ENCODE assay signal across 8 cellular contexts in the genomic region with DNA sequence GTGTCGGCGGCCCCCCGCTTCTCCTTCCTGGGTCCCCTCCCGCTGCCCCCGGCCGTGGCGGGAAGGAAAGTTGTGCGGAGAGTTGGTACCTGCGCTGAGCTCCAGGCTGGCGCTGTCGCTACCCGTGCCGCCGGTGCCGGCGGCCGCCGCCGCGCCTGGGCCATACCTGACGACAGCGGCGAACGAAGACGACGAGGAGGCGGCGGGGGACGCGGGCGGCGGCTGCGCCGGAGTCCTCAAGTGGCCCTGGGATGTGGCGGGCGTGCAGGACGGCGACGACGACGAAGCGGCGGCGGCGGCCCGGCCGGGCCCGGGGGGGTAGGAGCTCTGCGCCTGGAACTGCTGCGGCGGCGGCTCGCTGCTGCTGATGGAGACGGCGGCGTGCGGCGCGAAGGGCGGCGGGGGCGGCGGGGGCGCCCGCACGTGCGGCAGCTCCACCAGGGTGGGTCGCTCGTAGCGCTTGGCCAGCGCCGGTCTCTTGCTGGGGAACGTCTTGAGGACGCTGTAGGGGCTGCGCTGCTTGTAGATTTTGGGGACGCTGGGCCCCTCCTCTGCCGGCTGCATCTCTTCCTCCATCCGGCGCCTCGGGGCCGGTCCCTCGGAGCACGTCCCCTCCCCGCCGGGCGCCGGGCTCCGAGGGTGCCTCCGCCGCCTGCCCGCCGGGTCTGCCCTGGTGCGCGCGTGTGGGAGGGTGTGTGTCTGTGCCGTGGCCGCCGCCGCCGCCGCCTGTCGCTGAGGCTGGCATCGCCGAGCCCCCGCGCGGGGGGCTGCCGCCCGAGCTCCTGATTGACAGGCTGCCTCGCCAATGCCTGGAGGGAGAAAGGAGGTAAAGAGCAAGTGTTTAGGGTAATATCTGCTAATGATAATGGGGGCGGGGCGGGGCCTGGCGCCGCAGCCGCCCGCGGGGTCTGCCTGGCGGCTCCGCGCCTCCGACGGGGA. TPM values are rescaled to one million over a fixed set of nuclear protein-coding genes. Genes with fewer than 3 reads are reported as not detected.
DNase-seq lines count a peak whose midpoint lies in the region; ATAC-seq, FAIRE-seq and TF ChIP-seq lines count a peak whose summit lies in the region.

No MANE protein-coding gene starts in this region.

- FAIRE-seq in GM12891 (lab: Jason Lieb, UNC): peak; percentile 63
- no peak for FAIRE-seq in frontal cortex (lab: Jason Lieb, UNC)

- TF ChIP-seq POLR2A in GM12891 (IDR thresholded peaks at IDR 0.05; ENCODE audit: low read depth, low read length): no peak

- DNase-seq in GM12891 (ENCODE audit: insufficient read length, low spot score): peak; percentile 59
- DNase-seq in KBM-7: peak; percentile 85
- peak; percentile 32 for DNase-seq in activated CD4-positive, CD25-positive, alpha-beta regulatory T cell treated with anti-CD3 and anti-CD28 coated beads, Interleukin-2, amount 50 U/mL, for 72 hours
- peak; percentile 49 to 59 for DNase-seq in frontal cortex (ENCODE audit: low spot score in 2 of 2)
- no peak for DNase-seq in skeletal muscle cell (ENCODE audit: low read depth)
- no peak for DNase-seq in T-helper 9 cell
- DNase-seq in NOMO-1 treated with dmso at 0.1 percent for 144 hours (lab: John Stamatoyannopoulos, UW; ENCODE audit: unreplicated experiment): no peak

- peak; percentile 69 for ATAC-seq in GM21528 (IDR thresholded peaks at IDR 0.05; ENCODE audit: low FRiP score, unreplicated experiment)

- peak overlapping the region; percentile 32 for H3K4me3 ChIP-seq in skeletal muscle cell (ENCODE audit: low read depth, low read length)

- in situ Hi-C loops in KBM-7 (cut with MboI; ENCODE audit: low pct_unique_long_range_greater_than_20kb, low sequenced_read_pairs): no loop called here

TF ChIP-seq in GM12891, 5 proteins besides CTCF, POLR2A, EP300 and RAD21:
- TF ChIP-seq POU2F2 (IDR thresholded peaks at IDR 0.05; ENCODE audit: low read depth, low read length) (no peak), POLR2AphosphoS5 (IDR thresholded peaks at IDR 0.05; ENCODE audit: low read depth, low read length) (no peak), SPI1 (IDR thresholded peaks at IDR 0.05; ENCODE audit: low read depth, low read length) (no peak)
TF ChIP-seq in GM12891: peak in this region for 0.

RNA-seq across cellular contexts. Expression of a gene that starts 0.6 kb away (rescaled TPM):
- polyA plus RNA-seq in GM12891 (2012; ENCODE audit: low read depth, missing spikeins): 1.3 TPM
- 5.7 TPM for total RNA-seq in frontal cortex

Comparison
In these comparisons a context has a peak if more than half of its experiments do, and no peak if none do; other contexts are left out.
1. DNase-seq: peak in GM12891 (single experiment), KBM-7 (single experiment), activated CD4-positive, CD25-positive, alpha-beta regulatory T cell treated with anti-CD3 and anti-CD28 coated beads, Interleukin-2, amount 50 U/mL, for 72 hours (single experiment) and frontal cortex (2 of 2); none in skeletal muscle cell (single experiment), T-helper 9 cell (single experiment) and NOMO-1 treated with dmso at 0.1 percent for 144 hours (single experiment).